Comparison of ENCODE assay signal across 11 cellular contexts in genomic region chr6:20846602-20847028, GRCh38.
A peak's percentile ranks its signal among the peaks of the same experiment; 100 is the strongest.
DNase-seq lines count a peak whose midpoint lies in the region; ATAC-seq and TF ChIP-seq lines count a peak whose summit lies in the region.
"Had no signal": no experiment of that assay in that cellular context is flagged by ENCODE, and none has a peak within 500 bp of the region (broad histone marks: within the 10 kb centered on the region; RNA-seq: fewer than 3 reads in every experiment).

No MANE protein-coding gene starts in this region.

- H3K4me1 ChIP-seq in GM23338 (ENCODE audit: insufficient read depth) (no peaks in the 10 kb centered on the region), SJCRH30 (no peaks in the 10 kb centered on the region)

- TF ChIP-seq CTCF in fibroblast of villous mesenchyme (IDR thresholded peaks at IDR 0.05; ENCODE audit: insufficient read depth, low read depth, low read length): no peak
- TF ChIP-seq CTCF in GM23338 (conservative IDR thresholded peaks at IDR 0.05; ENCODE audit: low read depth in 2 of 2): no peak

- no peaks in the 10 kb centered on the region for H3K79me2 ChIP-seq in GM23338 (replicated peaks; ENCODE audit: insufficient read depth)

- no peak overlapping the region for H3K4me2 ChIP-seq in GM23338

- H3K27me3 ChIP-seq in GM23338 (ENCODE audit: insufficient read depth): no peaks in the 10 kb centered on the region
- no peaks in the 10 kb centered on the region for H3K27me3 ChIP-seq in SJCRH30

- no peaks in the 10 kb centered on the region for H3F3A ChIP-seq in GM23338 (replicated peaks; ENCODE audit: low read depth)

- no peaks in the 10 kb centered on the region for H3K36me3 Mint-ChIP-seq in GM23338 (ENCODE audit: low read depth)

- H3K27me3 Mint-ChIP-seq in GM23338 (ENCODE audit: insufficient read depth, low read depth, poor library complexity): peaks cover 3% of the 10 kb centered on the region

- DNase-seq in NOMO-1 treated with dmso at 0.1 percent for 144 hours (lab: John Stamatoyannopoulos, UW; ENCODE audit: unreplicated experiment) (peak; percentile 44), fibroblast of villous mesenchyme (ENCODE audit: low read depth) (peak; percentile 56), GM23338 (ENCODE audit: low spot score) (no peak), AG08396 (ENCODE audit: low spot score) (no peak), SJCRH30 (no peak), iPS-NIHi11 (ENCODE audit: low spot score) (no peak)
- DNase-seq: activated effector memory CD4-positive, alpha-beta T cell treated with Interleukin-2 at 50 U/mL for 16 hours had no signal

- H3K9me3 ChIP-seq in SJCRH30 (replicated peaks): no peaks in the 10 kb centered on the region

- no peak overlapping the region for H3K27ac Mint-ChIP-seq in GM23338

- H3K4me3 ChIP-seq in fibroblast of villous mesenchyme (ENCODE audit: low read depth, low read length) (no peak overlapping the region), GM23338 (no peak overlapping the region), SJCRH30 (no peak overlapping the region)

- peaks cover 14% of the 10 kb centered on the region for H3K4me1 Mint-ChIP-seq in GM23338

- no peak overlapping the region for H3K4me3 Mint-ChIP-seq in GM23338

- ATAC-seq in GM18502 (IDR thresholded peaks at IDR 0.05; ENCODE audit: poor library complexity, unreplicated experiment): peak; percentile 78
- peak; percentile 61 for ATAC-seq in HG02678 (IDR thresholded peaks at IDR 0.05; ENCODE audit: unreplicated experiment)
- ATAC-seq in GM23338: no peak
- ATAC-seq: Panc1 had no signal

- no peaks in the 10 kb centered on the region for H4K20me1 ChIP-seq in GM23338 (replicated peaks; ENCODE audit: insufficient read depth)

- H3K36me3 ChIP-seq in GM23338 (ENCODE audit: insufficient read depth) (no peaks in the 10 kb centered on the region), SJCRH30 (no peaks in the 10 kb centered on the region)

- no peak overlapping the region for H3K27ac ChIP-seq in GM23338 (ENCODE audit: low read depth)
- no peak overlapping the region for H3K27ac ChIP-seq in SJCRH30
- H3K27ac ChIP-seq: HL-60 had no signal

- H3K9me3 Mint-ChIP-seq in GM23338: no peaks in the 10 kb centered on the region

- H2AFZ ChIP-seq in GM23338: no peak overlapping the region

- no peaks in the 10 kb centered on the region for H3K9me2 ChIP-seq in GM23338 (ENCODE audit: insufficient read depth)

TF ChIP-seq in GM23338, 12 proteins besides CTCF, POLR2A, EP300 and RAD21:
- TF ChIP-seq STAT1 (IDR thresholded peaks at IDR 0.05; ENCODE audit: unreplicated experiment) (no peak), REST (IDR thresholded peaks at IDR 0.05; ENCODE audit: unreplicated experiment) (no peak), POLR2AphosphoS5 (IDR thresholded peaks at IDR 0.05; ENCODE audit: low read depth) (no peak), ETS1 (IDR thresholded peaks at IDR 0.05) (no peak), CREB1 (CRISPR knock-in tag; IDR thresholded peaks at IDR 0.05; ENCODE audit: low read depth) (no peak), JUNB (IDR thresholded peaks at IDR 0.05; ENCODE audit: unreplicated experiment) (no peak), ZNF114 (CRISPR knock-in tag; IDR thresholded peaks at IDR 0.05) (no peak), ZNF462 (CRISPR knock-in tag; IDR thresholded peaks at IDR 0.05) (no peak), EZH2phosphoT487 (IDR thresholded peaks at IDR 0.05; ENCODE audit: unreplicated experiment) (no peak), ZNF331 (CRISPR knock-in tag; IDR thresholded peaks at IDR 0.05; ENCODE audit: low read depth) (no peak), EZH2 (IDR thresholded peaks at IDR 0.05; ENCODE audit: low read depth, unreplicated experiment) (no peak), NANOG (IDR thresholded peaks at IDR 0.05; ENCODE audit: borderline replicate concordance) (no peak)

Comparison
In these comparisons a context has a peak if more than half of its experiments do, and no peak if none do; other contexts are left out.
1. DNase-seq: peak in NOMO-1 treated with dmso at 0.1 percent for 144 hours (single experiment) and fibroblast of villous mesenchyme (single experiment); none in GM23338 (single experiment), AG08396 (single experiment), SJCRH30 (0 of 2) and iPS-NIHi11 (single experiment).